In genomic region chr3:120093119-120093922, GRCh38 we compare ENCODE assay signal across 9 cellular contexts. TPM values are rescaled to one million over a fixed set of nuclear protein-coding genes. Genes with fewer than 3 reads are reported as not detected.
DNase-seq lines count a peak whose midpoint lies in the region; ATAC-seq, FAIRE-seq and TF ChIP-seq lines count a peak whose summit lies in the region.
"Had no signal": no experiment of that assay in that cellular context is flagged by ENCODE, and none has a peak within 500 bp of the region (broad histone marks: within the 10 kb centered on the region; RNA-seq: fewer than 3 reads in every experiment).

No MANE protein-coding gene starts in this region.

- no peak for FAIRE-seq in astrocyte (lab: Jason Lieb, UNC)
- FAIRE-seq in keratinocyte (lab: Jason Lieb, UNC): no peak

- peaks cover 8% of the 10 kb centered on the region for H3K4me1 ChIP-seq in astrocyte (ENCODE audit: insufficient read depth, low read length)
- peaks cover 32% of the 10 kb centered on the region for H3K4me1 ChIP-seq in keratinocyte (ENCODE audit: control insufficient read depth, extremely low read depth, insufficient read depth, low read length)

- no peaks in the 10 kb centered on the region for H3K9me1 ChIP-seq in keratinocyte (ENCODE audit: control insufficient read depth, extremely low read depth, insufficient read depth, low read length)

- no peak overlapping the region for H3K27ac Mint-ChIP-seq in astrocyte (ENCODE audit: unreplicated experiment)

- H3K4me3 ChIP-seq in astrocyte (ENCODE audit: insufficient read depth, low read depth, low read length): peak overlapping the region; percentile 92
- H3K4me3 ChIP-seq in keratinocyte (ENCODE audit: control insufficient read depth in 2 of 3, extremely low read depth in 1 of 3, insufficient read depth in 2 of 3, low read depth in 1 of 3, low read length in 3 of 3): peak overlapping the region; percentile 95 to 99 (median 97)

- ATAC-seq in GM21717 (IDR thresholded peaks at IDR 0.05; ENCODE audit: unreplicated experiment) (no peak), GM18498 (IDR thresholded peaks at IDR 0.05; ENCODE audit: unreplicated experiment) (no peak)

- dilution Hi-C loops in keratinocyte (cut with MboI; ENCODE audit: extremely low pct_ligation_motif_present, low sequenced_read_pairs): no loop called here

- H3K79me2 ChIP-seq in astrocyte (ENCODE audit: insufficient read depth, low read length): peaks cover 71% of the 10 kb centered on the region
- H3K79me2 ChIP-seq in keratinocyte (ENCODE audit: control insufficient read depth, insufficient read depth, low read length): peaks cover 74% of the 10 kb centered on the region

- TF ChIP-seq CTCF in astrocyte (IDR thresholded peaks at IDR 0.05; ENCODE audit: insufficient read depth, low read depth, low read length) (no peak), keratinocyte (optimal IDR thresholded peaks at IDR 0.05 in 1 of 3, IDR thresholded peaks at IDR 0.05 in 1 of 3, conservative IDR thresholded peaks at IDR 0.05 in 1 of 3; ENCODE audit: extremely low read depth in 1 of 3, insufficient read depth in 2 of 3, low read length in 3 of 3) (no peak)

- H3K9me3 Mint-ChIP-seq in astrocyte (ENCODE audit: unreplicated experiment): no peaks in the 10 kb centered on the region
- H3K9me3 Mint-ChIP-seq: nephron had no signal

- H3K27me3 Mint-ChIP-seq in astrocyte (ENCODE audit: low read depth, unreplicated experiment): no peaks in the 10 kb centered on the region

- H3K4me1 Mint-ChIP-seq in astrocyte (ENCODE audit: low read depth, unreplicated experiment): peaks cover 8% of the 10 kb centered on the region

- no peak overlapping the region for H3K4me3 Mint-ChIP-seq in astrocyte (ENCODE audit: unreplicated experiment)
- H3K4me3 Mint-ChIP-seq: nephron had no signal

- peak; percentile 19 for DNase-seq in activated gamma-delta T cell treated with Interleukin-2 at 50 U/mL for 16 hours
- DNase-seq in activated gamma-delta T cell (lab: John Stamatoyannopoulos, UW): no peak
- DNase-seq in NCI-H524 treated with DMSO at 0.1 percent for 48 hours (lab: John Stamatoyannopoulos, UW): peak; percentile 41
- DNase-seq in astrocyte (ENCODE audit: low read depth): peak; percentile 83
- no peak for DNase-seq in keratinocyte (ENCODE audit: low read depth, low spot score)
- peak; percentile 14 to 18 for DNase-seq in stimulated activated CD4-positive, alpha-beta T cell treated with anti-CD3 and anti-CD28 coated beads, Interleukin-4, amount 100 ng/mL, for 4 hours

- H3K36me3 ChIP-seq in astrocyte (ENCODE audit: insufficient read depth, low read length) (no peaks in the 10 kb centered on the region), keratinocyte (ENCODE audit: control insufficient read depth in 2 of 2, extremely low read depth in 1 of 2, insufficient read depth in 2 of 2, low read length in 2 of 2) (peaks cover 0 to 4% of the 10 kb centered on the region in 2 experiments)

- H2AFZ ChIP-seq in astrocyte (ENCODE audit: low read depth, low read length) (peak overlapping the region; percentile 38), keratinocyte (ENCODE audit: control insufficient read depth, low read length) (no peak overlapping the region)

- H3K9me3 ChIP-seq in astrocyte (ENCODE audit: insufficient read depth, low read depth, low read length) (no peaks in the 10 kb centered on the region), keratinocyte (ENCODE audit: control insufficient read depth, low read depth, low read length) (no peaks in the 10 kb centered on the region)

- H3K27me3 ChIP-seq in astrocyte (ENCODE audit: insufficient read depth, low read length): no peaks in the 10 kb centered on the region
- no peaks in the 10 kb centered on the region for H3K27me3 ChIP-seq in keratinocyte (ENCODE audit: control insufficient read depth, extremely low read depth, insufficient read depth, low read length)

- H4K20me1 ChIP-seq in astrocyte (ENCODE audit: insufficient read depth, low read length) (peaks cover 50% of the 10 kb centered on the region), keratinocyte (ENCODE audit: control insufficient read depth, extremely low read depth, insufficient read depth, low read length) (peaks cover 13% of the 10 kb centered on the region)

- peak overlapping the region; percentile 91 for H3K4me2 ChIP-seq in astrocyte (ENCODE audit: low read length)
- peak overlapping the region; percentile 93 for H3K4me2 ChIP-seq in keratinocyte (ENCODE audit: control insufficient read depth, extremely low read depth, insufficient read depth, low read depth, low read length)

- H3K36me3 Mint-ChIP-seq in astrocyte (ENCODE audit: low read depth, unreplicated experiment): no peaks in the 10 kb centered on the region

- H3K9ac ChIP-seq in astrocyte (ENCODE audit: low read length) (peak overlapping the region; percentile 99), keratinocyte (ENCODE audit: control insufficient read depth, extremely low read depth, insufficient read depth, low read length) (peak overlapping the region; percentile 100)

- H3K27ac ChIP-seq in astrocyte (ENCODE audit: low read depth, low read length) (peak overlapping the region; percentile 100), keratinocyte (ENCODE audit: control insufficient read depth, insufficient read depth, low read length) (peak overlapping the region; percentile 96)

RNA-seq across cellular contexts. Expression of gene GSK3B, which starts 0.9 kb away (rescaled TPM):
- 68.0 and 80.6 TPM in 2 replicates for total RNA-seq in astrocyte
- polyA plus RNA-seq in keratinocyte: 62.0 to 73.3 TPM (median 68.5 TPM) in 3 replicates
- 10.7 TPM for polyA plus RNA-seq in keratinocyte (2011; ENCODE audit: low read depth)
- polyA plus RNA-seq in keratinocyte (2011; cell fraction: cytosol; rRNA removed): 44.5 and 70.9 TPM in 2 replicates
- 52.7 and 60.1 TPM in 2 replicates for polyA plus RNA-seq in keratinocyte (2011; cell fraction: nucleus; rRNA removed)
- polyA plus RNA-seq in keratinocyte (2012; ENCODE audit: low replicate concordance): 33.2 and 50.8 TPM in 2 replicates
- 122 to 165 TPM (median 142 TPM) in 3 replicates for polyA minus RNA-seq in keratinocyte
- 90.7 TPM for polyA minus RNA-seq in keratinocyte (2011; cell fraction: cytosol; rRNA and poly(A)+ RNA removed)
- polyA minus RNA-seq in keratinocyte (2011; cell fraction: nucleus; rRNA and poly(A)+ RNA removed): 97.9 and 213 TPM in 2 replicates

Comparison
In these comparisons a context has a peak if more than half of its experiments do, and no peak if none do; other contexts are left out.
1. DNase-seq: peak in activated gamma-delta T cell treated with Interleukin-2 at 50 U/mL for 16 hours (single experiment), NCI-H524 treated with DMSO at 0.1 percent for 48 hours (single experiment), astrocyte (single experiment) and stimulated activated CD4-positive, alpha-beta T cell treated with anti-CD3 and anti-CD28 coated beads, Interleukin-4, amount 100 ng/mL, for 4 hours (2 of 2); none in activated gamma-delta T cell (single experiment) and keratinocyte (single experiment).